1 cellular context compared by ENCODE assay signal in genomic region chr1:111747282-111747734, GRCh38.
TF ChIP-seq lines count a peak whose summit lies in the region.

No MANE protein-coding gene starts in this region.

TF ChIP-seq in K562, 482 proteins besides CTCF, POLR2A, EP300 and RAD21 (continued from another document and continues in another):
- no peak for TF ChIP-seq CREB3L1 (IDR thresholded peaks at IDR 0.05; ENCODE audit: borderline replicate concordance, low read depth)
- TF ChIP-seq ZEB2 (IDR thresholded peaks at IDR 0.05): no peak
- no peak for TF ChIP-seq ZZZ3 (IDR thresholded peaks at IDR 0.05)
- no peak for TF ChIP-seq ZNF766 (CRISPR knock-in tag; conservative IDR thresholded peaks at IDR 0.05)
- TF ChIP-seq MED1 (CRISPR knock-in tag; IDR thresholded peaks at IDR 0.05; ENCODE audit: borderline replicate concordance): no peak
- no peak for TF ChIP-seq SRF (CRISPR knock-in tag; IDR thresholded peaks at IDR 0.05)
- TF ChIP-seq RNF2 (IDR thresholded peaks at IDR 0.05): no peak
- no peak for TF ChIP-seq CHD7 (IDR thresholded peaks at IDR 0.05; ENCODE audit: low read depth, low read length)
- no peak for TF ChIP-seq E2F3 (CRISPR knock-in tag; IDR thresholded peaks at IDR 0.05)
- TF ChIP-seq ZC3H4 (CRISPR knock-in tag; IDR thresholded peaks at IDR 0.05; ENCODE audit: borderline replicate concordance): no peak
- peak; percentile 49; the same call in 1 of the 2 replicates for TF ChIP-seq ZNF384 (IDR thresholded peaks at IDR 0.05; ENCODE audit: low read depth, low read length)
- no peak for TF ChIP-seq NFYB (IDR thresholded peaks at IDR 0.05; ENCODE audit: extremely low read depth, insufficient read length)
- TF ChIP-seq TEAD2 (tag; IDR thresholded peaks at IDR 0.05): no peak
- no peak for TF ChIP-seq ZNF507 (tag; conservative IDR thresholded peaks at IDR 0.05)
- no peak for TF ChIP-seq ILK (tag; IDR thresholded peaks at IDR 0.05; ENCODE audit: borderline replicate concordance, low read depth)
- TF ChIP-seq CREB1 (IDR thresholded peaks at IDR 0.05): no peak; the same call in 1 of the 2 replicates
- TF ChIP-seq CREB1 (CRISPR knock-in tag; IDR thresholded peaks at IDR 0.05): peak; percentile 84
- TF ChIP-seq ZNF561 (CRISPR knock-in tag; conservative IDR thresholded peaks at IDR 0.05): no peak
- no peak for TF ChIP-seq ZNF586 (CRISPR knock-in tag; conservative IDR thresholded peaks at IDR 0.05)
- TF ChIP-seq ZBTB2 (IDR thresholded peaks at IDR 0.05): no peak
- no peak for TF ChIP-seq KDM4B (IDR thresholded peaks at IDR 0.05; ENCODE audit: borderline replicate concordance in 2 of 2, low read depth in 1 of 2)
- TF ChIP-seq ZSCAN32 (CRISPR knock-in tag; IDR thresholded peaks at IDR 0.05): no peak
- no peak for TF ChIP-seq MITF (IDR thresholded peaks at IDR 0.05)
- peak; percentile 77 for TF ChIP-seq CREM (IDR thresholded peaks at IDR 0.05; ENCODE audit: low read depth)
- no peak for TF ChIP-seq ZNF780A (CRISPR knock-in tag; IDR thresholded peaks at IDR 0.05)
- no peak for TF ChIP-seq MTF1 (CRISPR knock-in tag; IDR thresholded peaks at IDR 0.05; ENCODE audit: borderline replicate concordance)
- TF ChIP-seq IRF2 (CRISPR knock-in tag; IDR thresholded peaks at IDR 0.05): no peak
- no peak for TF ChIP-seq ZNF347 (CRISPR knock-in tag; IDR thresholded peaks at IDR 0.05; ENCODE audit: low read depth)
- no peak for TF ChIP-seq SRSF7 (optimal IDR thresholded peaks at IDR 0.05; ENCODE audit: low read depth, low read length)
- TF ChIP-seq ZNF124 (CRISPR knock-in tag; IDR thresholded peaks at IDR 0.05): no peak
- TF ChIP-seq ZKSCAN3 (CRISPR knock-in tag; IDR thresholded peaks at IDR 0.05): no peak
- TF ChIP-seq GTF2F1 (IDR thresholded peaks at IDR 0.05; ENCODE audit: low read depth, low read length): no peak
- TF ChIP-seq ATF6 (CRISPR knock-in tag; IDR thresholded peaks at IDR 0.05): no peak
- no peak for TF ChIP-seq ZKSCAN1 (IDR thresholded peaks at IDR 0.05; ENCODE audit: low read depth, low read length)
- TF ChIP-seq ZBTB43 (CRISPR knock-in tag; IDR thresholded peaks at IDR 0.05): no peak
- peak in 1 of 2 experiments; percentile 23 for TF ChIP-seq AFF1 (IDR thresholded peaks at IDR 0.05; ENCODE audit: low read depth in 1 of 2, partially characterized antibody in 2 of 2)
- TF ChIP-seq XRCC3 (IDR thresholded peaks at IDR 0.05): no peak
- no peak for TF ChIP-seq MXI1 (IDR thresholded peaks at IDR 0.05; ENCODE audit: low read depth, low read length)
